ENCODE assay signal across 8 cellular contexts in the genomic region with DNA sequence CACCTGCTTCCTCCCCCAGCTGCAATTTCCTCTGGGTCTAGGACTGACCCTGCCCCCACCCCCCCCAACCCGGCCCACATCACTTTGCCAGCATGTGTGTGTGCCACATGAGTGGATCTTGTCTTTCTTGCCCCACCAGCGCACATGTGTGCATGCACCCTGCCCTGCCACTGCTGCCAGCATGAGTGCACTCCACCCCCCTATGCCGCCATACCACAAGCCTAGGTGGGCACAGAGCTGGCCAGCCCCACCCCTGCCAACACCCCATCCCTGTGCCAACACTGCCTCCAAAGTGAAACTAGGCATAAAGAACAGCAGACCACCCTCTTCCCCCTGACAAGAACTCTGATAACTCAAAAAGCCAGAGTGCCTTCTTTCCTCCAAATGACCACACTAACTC.
"Had no signal": no experiment of that assay in that cellular context is flagged by ENCODE, and none has a peak within 500 bp of the region (broad histone marks: within the 10 kb centered on the region; RNA-seq: fewer than 3 reads in every experiment).

No MANE protein-coding gene starts in this region.

- H3K4me1 ChIP-seq: HAP-1 had no signal

- H3K4me2 ChIP-seq: GM23338 had no signal

- H2AFZ ChIP-seq: GM23338 had no signal

- H3K4me3 ChIP-seq: GM23338, HAP-1, K562 had no signal

- ATAC-seq: GM23338, HCT116, K562 had no signal

- H3K36me3 ChIP-seq: HAP-1 had no signal

- DNase-seq: H7, HFFc6, IMR-90 had no signal

- H3K9me3 ChIP-seq: HAP-1 had no signal

- FAIRE-seq: HTR-8/SVneo, K562 had no signal
